In genomic region chr2:237199082-237199481, GRCh38 we compare ENCODE assay signal across 24 cellular contexts.
DNase-seq lines count a peak whose midpoint lies in the region; ATAC-seq and TF ChIP-seq lines count a peak whose summit lies in the region.
"Had no signal": no experiment of that assay in that cellular context is flagged by ENCODE, and none has a peak within 500 bp of the region (broad histone marks: within the 10 kb centered on the region; RNA-seq: fewer than 3 reads in every experiment).

No MANE protein-coding gene starts in this region.

- WGBS in SK-N-SH (ENCODE audit: low lambda C conversion rate), result 15% methylated on average over 1 of the region's 1 CpG
- no CpG with 5 or more reads among the region's 1 CpG for WGBS in mesendoderm (ENCODE audit: extremely low coverage, insufficient coverage, low lambda C conversion rate)

- CTCF ChIA-PET in SK-N-SH (lab: Yijun Ruan, JAX), result no interaction called here

- peaks cover 41% of the 10 kb centered on the region for H3F3A ChIP-seq in SK-N-SH (replicated peaks; ENCODE audit: insufficient read depth)

- no peak overlapping the region for H4K5ac ChIP-seq in mesendoderm (ENCODE audit: low read length)

- peak overlapping the region; percentile 86 for H3K27ac Mint-ChIP-seq in osteocyte (ENCODE audit: unreplicated experiment)
- no peak overlapping the region for H3K27ac Mint-ChIP-seq in activated T-cell treated with anti-CD3 and anti-CD28 coated beads, Interleukin-2, amount 50 U/mL, for 72 hours
- H3K27ac Mint-ChIP-seq: activated T-helper 17 cell treated with anti-CD3 and anti-CD28 coated beads, Interleukin-2, amount 50 U/mL, for 72 hours; CD8-positive, alpha-beta T cell; T-helper 2 cell treated with Interferon-gamma antibody and Interleukin-4, amounts not matched to agents 5 μg/mL and 100 μg/mL, for 36 hours; type B pancreatic cell had no signal

- no peak overlapping the region for H2BK120ac ChIP-seq in mesendoderm (ENCODE audit: low read depth, low read length)

- no peaks in the 10 kb centered on the region for H3K27me3 Mint-ChIP-seq in osteocyte (ENCODE audit: unreplicated experiment)
- peaks cover 32% of the 10 kb centered on the region for H3K27me3 Mint-ChIP-seq in activated T-cell treated with anti-CD3 and anti-CD28 coated beads, Interleukin-2, amount 50 U/mL, for 72 hours (ENCODE audit: low read depth)
- H3K27me3 Mint-ChIP-seq: type B pancreatic cell had no signal

- H3K36me3 ChIP-seq in SK-N-SH (replicated peaks in 1 of 2; ENCODE audit: control insufficient read depth in 1 of 2, insufficient read depth in 2 of 2, low read length in 1 of 2) (no peaks in the 10 kb centered on the region), mesendoderm (ENCODE audit: control insufficient read depth, insufficient read depth, low read length) (no peaks in the 10 kb centered on the region)
- H3K36me3 ChIP-seq: adrenal gland, right atrium auricular region had no signal

- peak overlapping the region; percentile 66 for H3K9ac ChIP-seq in SK-N-SH
- H3K9ac ChIP-seq in mesendoderm (ENCODE audit: low read length), result no peak overlapping the region

- peaks cover 95% of the 10 kb centered on the region for H3K4me1 Mint-ChIP-seq in osteocyte (ENCODE audit: unreplicated experiment)
- peaks cover 9% of the 10 kb centered on the region for H3K4me1 Mint-ChIP-seq in activated T-cell treated with anti-CD3 and anti-CD28 coated beads, Interleukin-2, amount 50 U/mL, for 72 hours (ENCODE audit: low read depth)
- H3K4me1 Mint-ChIP-seq: activated T-helper 17 cell treated with anti-CD3 and anti-CD28 coated beads, Interleukin-2, amount 50 U/mL, for 72 hours had no signal

- H3K4me3 Mint-ChIP-seq in osteocyte (ENCODE audit: unreplicated experiment), result no peak overlapping the region
- H3K4me3 Mint-ChIP-seq in activated T-cell treated with anti-CD3 and anti-CD28 coated beads, Interleukin-2, amount 50 U/mL, for 72 hours, result no peak overlapping the region
- H3K4me3 Mint-ChIP-seq: activated T-helper 17 cell treated with anti-CD3 and anti-CD28 coated beads, Interleukin-2, amount 50 U/mL, for 72 hours; CD8-positive, alpha-beta T cell; T-helper 2 cell treated with Interferon-gamma antibody and Interleukin-4, amounts not matched to agents 5 μg/mL and 100 μg/mL, for 36 hours; type B pancreatic cell had no signal

- H2BK5ac ChIP-seq in mesendoderm (ENCODE audit: low read length), result no peak overlapping the region

- H2BK15ac ChIP-seq in mesendoderm (replicated peaks; ENCODE audit: low read depth), result no peak overlapping the region

- no peaks in the 10 kb centered on the region for H3K36me3 Mint-ChIP-seq in osteocyte (ENCODE audit: unreplicated experiment)
- no peaks in the 10 kb centered on the region for H3K36me3 Mint-ChIP-seq in activated T-cell treated with anti-CD3 and anti-CD28 coated beads, Interleukin-2, amount 50 U/mL, for 72 hours (ENCODE audit: insufficient read depth in 2 of 2)
- H3K36me3 Mint-ChIP-seq: CD8-positive, alpha-beta T cell; type B pancreatic cell had no signal

- DNase-seq in ELR (ENCODE audit: low read depth) (peak; percentile 42), SK-N-SH (no peak), fibroblast of peridontal ligament (ENCODE audit: extremely low read depth) (peak; percentile 62), osteocyte (ENCODE audit: extremely low spot score, unreplicated experiment) (no peak), mucosa of gallbladder (ENCODE audit: low spot score) (no peak), mesendoderm (no peak)
- DNase-seq in activated T-cell treated with anti-CD3 and anti-CD28 coated beads, Interleukin-2, amount 50 U/mL, for 72 hours, result no peak
- DNase-seq: caudate nucleus; CD8-positive, alpha-beta T cell; DND-41; hypothalamus; Karpas-422; left colon; NCI-H1105; NCI-H2107; NCI-H526; SHP77 treated with DMSO at 0.1 percent for 48 hours; stimulated activated naive CD4-positive, alpha-beta T cell had no signal

- no peak overlapping the region for H2AFZ ChIP-seq in SK-N-SH (ENCODE audit: low read depth)

- TF ChIP-seq EP300 in SK-N-SH (IDR thresholded peaks at IDR 0.05; ENCODE audit: borderline replicate concordance in 1 of 2, low read depth in 1 of 2, low read length in 1 of 2), result 0 out of 4 replicates have a peak, but pooled peaks of 1 of the 2 experiments have one; percentile 3

- no peaks in the 10 kb centered on the region for H3K9me3 Mint-ChIP-seq in osteocyte (ENCODE audit: unreplicated experiment)
- no peaks in the 10 kb centered on the region for H3K9me3 Mint-ChIP-seq in activated T-cell treated with anti-CD3 and anti-CD28 coated beads, Interleukin-2, amount 50 U/mL, for 72 hours
- H3K9me3 Mint-ChIP-seq: activated T-helper 17 cell treated with anti-CD3 and anti-CD28 coated beads, Interleukin-2, amount 50 U/mL, for 72 hours; CD8-positive, alpha-beta T cell; T-helper 2 cell treated with Interferon-gamma antibody and Interleukin-4, amounts not matched to agents 5 μg/mL and 100 μg/mL, for 36 hours; type B pancreatic cell had no signal

- H3K56ac ChIP-seq in mesendoderm (ENCODE audit: low read length), result no peak overlapping the region

- no peak overlapping the region for H3K23ac ChIP-seq in mesendoderm (ENCODE audit: low read length)

- no peaks in the 10 kb centered on the region for H3K9me3 ChIP-seq in SK-N-SH
- H3K9me3 ChIP-seq: adrenal gland, right atrium auricular region had no signal

- H3K27me3 ChIP-seq in SK-N-SH (ENCODE audit: insufficient read depth) (no peaks in the 10 kb centered on the region), mesendoderm (ENCODE audit: insufficient read depth, low read length, poor library complexity) (no peaks in the 10 kb centered on the region)
- H3K27me3 ChIP-seq: adrenal gland, right atrium auricular region had no signal

- H3K4me3 ChIP-seq in SK-N-SH (ENCODE audit: low read depth in 2 of 2, low read length in 1 of 2) (no peak overlapping the region), mesendoderm (ENCODE audit: low read length) (no peak overlapping the region)
- H3K4me3 ChIP-seq: adrenal gland, right atrium auricular region had no signal

- H4K8ac ChIP-seq in mesendoderm (ENCODE audit: low read depth, low read length), result no peak overlapping the region

- no peaks in the 10 kb centered on the region for H3K79me1 ChIP-seq in mesendoderm (ENCODE audit: low read length)

- POLR2A ChIA-PET in SK-N-SH (lab: Yijun Ruan, JAX), result no interaction called here

- no peaks in the 10 kb centered on the region for H4K20me1 ChIP-seq in SK-N-SH (ENCODE audit: insufficient read depth)

- peak overlapping the region; percentile 85 to 96 for H3K27ac ChIP-seq in SK-N-SH (ENCODE audit: low read depth in 2 of 2, low read length in 1 of 2)
- H3K27ac ChIP-seq in mesendoderm (ENCODE audit: low read depth, low read length), result no peak overlapping the region
- H3K27ac ChIP-seq: adrenal gland had no signal

- ATAC-seq in activated T-cell treated with anti-CD3 and anti-CD28 coated beads, Interleukin-2, amount 50 U/mL, for 72 hours (replicated peaks in 1 of 2), result no peak
- no peak for ATAC-seq in GM18502 (IDR thresholded peaks at IDR 0.05; ENCODE audit: poor library complexity, unreplicated experiment)
- ATAC-seq: activated T-helper 17 cell treated with anti-CD3 and anti-CD28 coated beads, Interleukin-2, amount 50 U/mL, for 72 hours; CD8-positive, alpha-beta T cell; left colon had no signal

- H3K9me2 ChIP-seq in SK-N-SH, result no peaks in the 10 kb centered on the region

- no peaks in the 10 kb centered on the region for H3K79me2 ChIP-seq in SK-N-SH (ENCODE audit: insufficient read depth)
- no peaks in the 10 kb centered on the region for H3K79me2 ChIP-seq in mesendoderm (ENCODE audit: control insufficient read depth, insufficient read depth, low read length)

- H3K4me2 ChIP-seq in SK-N-SH (peak overlapping the region; percentile 48; the same call in 1 of the 2 replicates), mesendoderm (ENCODE audit: low read length) (no peak overlapping the region)

- H3K4ac ChIP-seq in mesendoderm (ENCODE audit: low read depth, low read length), result no peak overlapping the region

- peaks cover 22 to 33% of the 10 kb centered on the region in 2 experiments; a peak in 3 of 4 replicates for H3K4me1 ChIP-seq in SK-N-SH (ENCODE audit: control insufficient read depth in 1 of 2, insufficient read depth in 2 of 2, low read depth in 1 of 2, low read length in 1 of 2)
- peaks cover 5% of the 10 kb centered on the region for H3K4me1 ChIP-seq in mesendoderm (ENCODE audit: control insufficient read depth, low read depth, low read length)
- H3K4me1 ChIP-seq: right atrium auricular region had no signal

- no peak for TF ChIP-seq RAD21 in SK-N-SH (IDR thresholded peaks at IDR 0.05; ENCODE audit: low read length)

- H3K18ac ChIP-seq in mesendoderm (ENCODE audit: low read length), result no peak overlapping the region

- no peak for TF ChIP-seq CTCF in SK-N-SH (IDR thresholded peaks at IDR 0.05)
- no peak for TF ChIP-seq CTCF in osteocyte (IDR thresholded peaks at IDR 0.05)

- no peak overlapping the region for H2AK5ac ChIP-seq in mesendoderm (ENCODE audit: low read length)

TF ChIP-seq in SK-N-SH, 30 proteins besides CTCF, POLR2A, EP300 and RAD21:
- no peak for TF ChIP-seq FOXJ3 (CRISPR knock-in tag; IDR thresholded peaks at IDR 0.05)
- TF ChIP-seq FOSL2 (IDR thresholded peaks at IDR 0.05; ENCODE audit: borderline replicate concordance, low read depth), result peak; percentile 32; the same call in 1 of the 2 replicates

Comparison
In these comparisons a context has a peak if more than half of its experiments do, and no peak if none do; other contexts are left out.
1. DNase-seq: peak in ELR (single experiment) and fibroblast of peridontal ligament (single experiment); none in SK-N-SH (single experiment), osteocyte (single experiment), mucosa of gallbladder (single experiment), activated T-cell treated with anti-CD3 and anti-CD28 coated beads, Interleukin-2, amount 50 U/mL, for 72 hours (0 of 2) and mesendoderm (single experiment).